ENCODE assay signal across 1 cellular context in the genomic region with DNA sequence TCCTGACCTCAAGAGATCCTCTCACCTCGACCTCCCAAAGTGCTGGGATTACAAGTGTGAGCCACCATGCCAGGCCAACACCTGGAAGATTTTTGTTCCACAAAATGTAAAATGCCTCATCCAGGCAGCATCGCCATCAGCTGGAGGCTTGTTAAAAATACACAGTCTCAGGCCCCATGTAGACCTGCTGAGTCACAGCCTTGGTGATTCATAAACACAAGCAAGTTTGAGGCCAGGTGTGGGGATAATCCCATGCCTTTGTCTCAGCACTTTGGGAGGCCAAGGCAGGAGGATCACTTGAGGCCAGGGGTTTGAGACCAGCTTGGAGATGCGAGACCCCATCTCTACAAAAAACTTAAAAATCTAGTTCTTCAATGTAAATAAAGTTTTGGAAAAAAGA.
TF ChIP-seq lines count a peak whose summit lies in the region.

No MANE protein-coding gene starts in this region.

TF ChIP-seq in Ishikawa, 13 proteins besides CTCF, POLR2A, EP300 and RAD21 (continued from another document):
- no peak for TF ChIP-seq FOXM1 (IDR thresholded peaks at IDR 0.05; ENCODE audit: borderline replicate concordance, low read depth)
- TF ChIP-seq TEAD4 (IDR thresholded peaks at IDR 0.05): no peak
- TF ChIP-seq, protein P1, sequence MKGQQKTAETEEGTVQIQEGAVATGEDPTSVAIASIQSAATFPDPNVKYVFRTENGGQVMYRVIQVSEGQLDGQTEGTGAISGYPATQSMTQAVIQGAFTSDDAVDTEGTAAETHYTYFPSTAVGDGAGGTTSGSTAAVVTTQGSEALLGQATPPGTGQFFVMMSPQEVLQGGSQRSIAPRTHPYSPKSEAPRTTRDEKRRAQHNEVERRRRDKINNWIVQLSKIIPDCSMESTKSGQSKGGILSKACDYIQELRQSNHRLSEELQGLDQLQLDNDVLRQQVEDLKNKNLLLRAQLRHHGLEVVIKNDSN (IDR thresholded peaks at IDR 0.05): no peak
- no peak for TF ChIP-seq CREB1 (IDR thresholded peaks at IDR 0.05; ENCODE audit: low read depth)
- TF ChIP-seq NFIC (IDR thresholded peaks at IDR 0.05): no peak
- no peak for TF ChIP-seq YY1 (IDR thresholded peaks at IDR 0.05; ENCODE audit: low read depth)
- TF ChIP-seq CEBPB (IDR thresholded peaks at IDR 0.05): no peak
- no peak for TF ChIP-seq TAF1 (IDR thresholded peaks at IDR 0.05; ENCODE audit: low read depth)
- no peak for TF ChIP-seq TCF12 (IDR thresholded peaks at IDR 0.05; ENCODE audit: low read depth)
- TF ChIP-seq, protein P2, sequence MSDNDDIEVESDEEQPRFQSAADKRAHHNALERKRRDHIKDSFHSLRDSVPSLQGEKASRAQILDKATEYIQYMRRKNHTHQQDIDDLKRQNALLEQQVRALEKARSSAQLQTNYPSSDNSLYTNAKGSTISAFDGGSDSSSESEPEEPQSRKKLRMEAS (IDR thresholded peaks at IDR 0.05): no peak
